In the genomic region with DNA sequence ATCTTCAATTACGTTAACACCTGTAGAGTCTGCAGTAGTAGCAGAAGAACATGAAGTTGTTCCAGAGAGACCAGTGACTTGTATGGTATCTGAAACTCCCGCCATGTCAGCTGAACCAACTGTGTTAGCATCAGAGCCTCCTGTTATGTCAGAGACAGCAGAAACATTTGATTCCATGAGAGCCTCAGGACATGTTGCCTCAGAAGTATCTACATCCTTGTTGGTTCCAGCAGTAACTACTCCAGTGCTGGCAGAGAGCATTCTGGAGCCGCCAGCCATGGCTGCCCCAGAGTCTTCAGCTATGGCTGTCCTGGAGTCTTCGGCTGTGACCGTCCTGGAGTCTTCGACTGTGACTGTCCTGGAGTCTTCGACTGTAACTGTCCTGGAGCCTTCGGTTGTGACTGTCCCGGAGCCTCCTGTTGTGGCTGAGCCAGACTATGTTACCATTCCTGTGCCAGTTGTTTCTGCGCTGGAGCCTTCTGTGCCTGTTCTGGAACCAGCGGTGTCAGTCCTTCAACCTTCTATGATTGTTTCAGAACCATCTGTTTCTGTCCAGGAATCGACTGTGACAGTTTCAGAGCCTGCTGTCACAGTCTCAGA, we compare ENCODE assay signal across 13 cellular contexts.
"Had no signal": no experiment of that assay in that cellular context is flagged by ENCODE, and none has a peak within 500 bp of the region (broad histone marks: within the 10 kb centered on the region; RNA-seq: fewer than 3 reads in every experiment).

No MANE protein-coding gene starts in this region.

- H3K4me3 Mint-ChIP-seq: activated CD4-positive, alpha-beta memory T cell treated with anti-CD3 and anti-CD28 coated beads, Interleukin-2, amount 10 ng/mL, durations not matched to agents 7 days and 5 days had no signal

- H3K36me3 ChIP-seq: uterus had no signal

- H3K27me3 ChIP-seq: hepatocyte, stomach, uterus had no signal

- H3K4me3 ChIP-seq: hepatocyte, skin epidermis, stomach, thoracic aorta, uterus had no signal

- FAIRE-seq: kidney had no signal

- H3K27ac ChIP-seq: hepatocyte, skin epidermis, stomach, thoracic aorta, uterus had no signal

- H2AFZ ChIP-seq: hepatocyte had no signal

- H3K27me3 Mint-ChIP-seq: activated CD4-positive, alpha-beta memory T cell treated with anti-CD3 and anti-CD28 coated beads, Interleukin-2, amount 10 ng/mL, durations not matched to agents 7 days and 5 days had no signal

- DNase-seq: activated CD4-positive, alpha-beta memory T cell treated with anti-CD3 and anti-CD28 coated beads, Interleukin-2, amount 10 ng/mL, durations not matched to agents 7 days and 5 days; activated CD4-positive, alpha-beta T cell treated with anti-CD3 and anti-CD28 coated beads for 1 hour; activated CD8-positive, alpha-beta memory T cell treated with anti-CD3 and anti-CD28 coated beads, Interleukin-2, amount 50 U/mL, for 48 hours; activated naive CD4-positive, alpha-beta T cell treated with Interleukin-2 at 50 U/mL for 16 hours; cortex of kidney; effector memory CD4-positive, alpha-beta T cell; kidney; stimulated activated CD4-positive, alpha-beta T cell treated with anti-CD3 and anti-CD28 coated beads, Interleukin-4, amount 100 ng/mL, for 4 hours; stomach; uterus had no signal

- H3K9me3 ChIP-seq: stomach, thoracic aorta, uterus had no signal

- H3K9me3 Mint-ChIP-seq: activated CD4-positive, alpha-beta memory T cell treated with anti-CD3 and anti-CD28 coated beads, Interleukin-2, amount 10 ng/mL, durations not matched to agents 7 days and 5 days had no signal

- H3K27ac Mint-ChIP-seq: activated CD4-positive, alpha-beta memory T cell treated with anti-CD3 and anti-CD28 coated beads, Interleukin-2, amount 10 ng/mL, durations not matched to agents 7 days and 5 days had no signal

- H3K4me2 ChIP-seq: hepatocyte had no signal
